In the genomic region with DNA sequence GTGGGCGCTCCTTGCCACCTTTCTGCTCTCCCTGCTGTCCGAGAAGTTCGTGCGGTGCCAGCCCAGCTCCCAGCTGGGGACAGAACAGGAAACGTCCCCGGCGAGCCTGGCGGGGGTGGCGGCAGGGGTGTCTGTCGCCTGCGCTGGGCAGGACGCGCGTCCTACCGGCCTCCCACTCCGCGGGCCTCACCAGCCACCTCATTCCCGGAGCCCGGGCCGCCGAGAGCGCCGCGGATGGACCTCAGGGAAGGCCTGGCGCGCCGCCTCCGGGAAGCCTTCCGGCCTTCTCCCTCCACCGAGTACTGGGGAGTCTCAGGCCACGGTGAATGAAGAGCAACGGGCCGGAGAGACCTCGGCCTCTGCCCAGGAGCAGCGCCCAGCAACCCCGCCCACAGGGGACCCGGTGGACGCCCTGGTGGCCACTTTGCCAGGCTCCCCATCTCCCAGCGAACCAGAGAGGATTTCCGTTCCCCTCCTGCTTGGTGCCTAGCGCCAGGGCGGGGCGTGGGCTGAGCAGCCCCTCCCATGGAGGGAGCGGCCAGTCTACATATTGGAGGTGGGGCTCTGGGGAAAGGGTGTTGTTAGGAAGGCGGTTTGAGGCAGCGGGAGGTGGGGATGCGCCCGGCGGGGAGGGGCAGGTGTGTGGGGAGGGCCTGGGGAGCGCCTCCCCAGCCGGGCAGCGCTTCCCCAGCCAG, we compare ENCODE assay signal across 1 cellular context.
TF ChIP-seq lines count a peak whose summit lies in the region.

No MANE protein-coding gene starts in this region.

TF ChIP-seq in K562, 482 proteins besides CTCF, POLR2A, EP300 and RAD21 (continues in another document):
- TF ChIP-seq TRIM28 (IDR thresholded peaks at IDR 0.05): peak; percentile 66; the same call in 1 of the 2 replicates
- TF ChIP-seq RBM25 (IDR thresholded peaks at IDR 0.05; ENCODE audit: low read depth, low read length, severe bottlenecking): peak; percentile 97
- peak; percentile 74 for TF ChIP-seq ZFX (CRISPR knock-in tag; IDR thresholded peaks at IDR 0.05)
- no peak for TF ChIP-seq ATF1 (CRISPR knock-in tag; IDR thresholded peaks at IDR 0.05)
- peak; percentile 42 for TF ChIP-seq ATF1 (tag; IDR thresholded peaks at IDR 0.05)
- no peak for TF ChIP-seq SP2 (IDR thresholded peaks at IDR 0.05; ENCODE audit: extremely low read depth, low read depth, low read length, poor library complexity, severe bottlenecking)
- TF ChIP-seq HEY1 (CRISPR knock-in tag; IDR thresholded peaks at IDR 0.05; ENCODE audit: borderline replicate concordance): 0 out of 2 replicates have a peak, but pooled peaks have one; percentile 66
- peak; percentile 25 for TF ChIP-seq RBM22 (IDR thresholded peaks at IDR 0.05; ENCODE audit: low read depth, low read length, poor library complexity, severe bottlenecking)
- TF ChIP-seq SMAD4 (CRISPR knock-in tag; conservative IDR thresholded peaks at IDR 0.05): peak; percentile 80
- TF ChIP-seq MYC (IDR thresholded peaks at IDR 0.05; ENCODE audit: low read depth, low read length): peak; percentile 58
- TF ChIP-seq MYC (CRISPR knock-in tag; IDR thresholded peaks at IDR 0.05; ENCODE audit: borderline replicate concordance, low read depth): peak; percentile 63; the same call in 1 of the 2 replicates
- peak in 1 of 2 experiments; percentile 87; a peak in 2 of 4 replicates for TF ChIP-seq RCOR1 (IDR thresholded peaks at IDR 0.05; ENCODE audit: borderline replicate concordance in 1 of 2, low read depth in 2 of 2, low read length in 2 of 2)
- TF ChIP-seq, protein P1, sequence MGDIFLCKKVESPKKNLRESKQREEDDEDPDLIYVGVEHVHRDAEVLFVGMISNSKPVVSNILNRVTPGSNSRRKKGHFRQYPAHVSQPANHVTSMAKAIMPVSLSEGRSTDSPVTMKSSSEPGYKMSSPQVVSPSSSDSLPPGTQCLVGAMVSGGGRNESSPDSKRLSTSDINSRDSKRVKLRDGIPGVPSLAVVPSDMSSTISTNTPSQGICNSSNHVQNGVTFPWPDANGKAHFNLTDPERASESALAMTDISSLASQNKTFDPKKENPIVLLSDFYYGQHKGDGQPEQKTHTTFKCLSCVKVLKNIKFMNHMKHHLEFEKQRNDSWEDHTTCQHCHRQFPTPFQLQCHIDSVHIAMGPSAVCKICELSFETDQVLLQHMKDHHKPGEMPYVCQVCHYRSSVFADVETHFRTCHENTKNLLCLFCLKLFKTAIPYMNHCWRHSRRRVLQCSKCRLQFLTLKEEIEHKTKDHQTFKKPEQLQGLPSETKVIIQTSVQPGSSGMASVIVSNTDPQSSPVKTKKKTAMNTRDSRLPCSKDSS (IDR thresholded peaks at IDR 0.05; ENCODE audit: low read depth, partially characterized antibody): no peak
- TF ChIP-seq, protein P2, sequence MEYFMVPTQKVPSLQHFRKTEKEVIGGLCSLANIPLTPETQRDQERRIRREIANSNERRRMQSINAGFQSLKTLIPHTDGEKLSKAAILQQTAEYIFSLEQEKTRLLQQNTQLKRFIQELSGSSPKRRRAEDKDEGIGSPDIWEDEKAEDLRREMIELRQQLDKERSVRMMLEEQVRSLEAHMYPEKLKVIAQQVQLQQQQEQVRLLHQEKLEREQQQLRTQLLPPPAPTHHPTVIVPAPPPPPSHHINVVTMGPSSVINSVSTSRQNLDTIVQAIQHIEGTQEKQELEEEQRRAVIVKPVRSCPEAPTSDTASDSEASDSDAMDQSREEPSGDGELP (CRISPR knock-in tag; IDR thresholded peaks at IDR 0.05; ENCODE audit: borderline replicate concordance): peak; percentile 37
- TF ChIP-seq FUS (optimal IDR thresholded peaks at IDR 0.05; ENCODE audit: low read depth, low read length): no peak
- TF ChIP-seq ZC3H4 (CRISPR knock-in tag; IDR thresholded peaks at IDR 0.05; ENCODE audit: borderline replicate concordance): no peak
- no peak for TF ChIP-seq FOSL1 (tag; conservative IDR thresholded peaks at IDR 0.05)
- TF ChIP-seq EP400 (IDR thresholded peaks at IDR 0.05): peak; percentile 46; the same call in 1 of the 2 replicates
- TF ChIP-seq CC2D1A (IDR thresholded peaks at IDR 0.05): no peak
- peak; percentile 93 for TF ChIP-seq CHD4 (IDR thresholded peaks at IDR 0.05; ENCODE audit: insufficient read depth, insufficient replicate concordance, low read depth, low read length, poor library complexity, severe bottlenecking)
- TF ChIP-seq SAP30 (IDR thresholded peaks at IDR 0.05; ENCODE audit: borderline replicate concordance, insufficient read depth, low read depth, low read length, poor library complexity, severe bottlenecking): peak; percentile 45
- TF ChIP-seq GABPA (tag; conservative IDR thresholded peaks at IDR 0.05; ENCODE audit: low read depth): peak; percentile 66
- no peak for TF ChIP-seq PPARD (CRISPR knock-in tag; IDR thresholded peaks at IDR 0.05)
- peak; percentile 68 for TF ChIP-seq ELF1 (tag; IDR thresholded peaks at IDR 0.05)
- peak; percentile 68; the same call in 1 of the 2 replicates for TF ChIP-seq PHB (CRISPR knock-in tag; IDR thresholded peaks at IDR 0.05)
- no peak for TF ChIP-seq TCF7 (IDR thresholded peaks at IDR 0.05; ENCODE audit: borderline replicate concordance)
- TF ChIP-seq ETV1 (tag; conservative IDR thresholded peaks at IDR 0.05; ENCODE audit: low read depth): peak; percentile 78
- TF ChIP-seq SRSF1 (IDR thresholded peaks at IDR 0.05; ENCODE audit: low read depth, low read length): 0 out of 2 replicates have a peak, but pooled peaks have one; percentile 17
- peak; percentile 90 to 97; a peak in 3 of 4 replicates for TF ChIP-seq KDM1A (IDR thresholded peaks at IDR 0.05)
- no peak for TF ChIP-seq MCM5 (IDR thresholded peaks at IDR 0.05; ENCODE audit: low read depth)
- no peak; the same call in 1 of the 2 replicates for TF ChIP-seq MTA1 (IDR thresholded peaks at IDR 0.05; ENCODE audit: borderline replicate concordance)
- TF ChIP-seq, protein P3, sequence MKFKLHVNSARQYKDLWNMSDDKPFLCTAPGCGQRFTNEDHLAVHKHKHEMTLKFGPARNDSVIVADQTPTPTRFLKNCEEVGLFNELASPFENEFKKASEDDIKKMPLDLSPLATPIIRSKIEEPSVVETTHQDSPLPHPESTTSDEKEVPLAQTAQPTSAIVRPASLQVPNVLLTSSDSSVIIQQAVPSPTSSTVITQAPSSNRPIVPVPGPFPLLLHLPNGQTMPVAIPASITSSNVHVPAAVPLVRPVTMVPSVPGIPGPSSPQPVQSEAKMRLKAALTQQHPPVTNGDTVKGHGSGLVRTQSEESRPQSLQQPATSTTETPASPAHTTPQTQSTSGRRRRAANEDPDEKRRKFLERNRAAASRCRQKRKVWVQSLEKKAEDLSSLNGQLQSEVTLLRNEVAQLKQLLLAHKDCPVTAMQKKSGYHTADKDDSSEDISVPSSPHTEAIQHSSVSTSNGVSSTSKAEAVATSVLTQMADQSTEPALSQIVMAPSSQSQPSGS (CRISPR knock-in tag; IDR thresholded peaks at IDR 0.05): no peak
- no peak for TF ChIP-seq MCM7 (IDR thresholded peaks at IDR 0.05)
- peak; percentile 99 for TF ChIP-seq BCOR (IDR thresholded peaks at IDR 0.05)
- TF ChIP-seq DACH1 (IDR thresholded peaks at IDR 0.05; ENCODE audit: partially characterized antibody): peak; percentile 52
- TF ChIP-seq TOE1 (IDR thresholded peaks at IDR 0.05; ENCODE audit: borderline replicate concordance): 0 out of 2 replicates have a peak, but pooled peaks have one; percentile 44
- no peak for TF ChIP-seq TOE1 (CRISPR knock-in tag; IDR thresholded peaks at IDR 0.05; ENCODE audit: borderline replicate concordance, low read depth)
- no peak; the same call in 1 of the 2 replicates for TF ChIP-seq ESRRA (IDR thresholded peaks at IDR 0.05; ENCODE audit: borderline replicate concordance, low read depth)
- no peak for TF ChIP-seq ZNF134 (CRISPR knock-in tag; conservative IDR thresholded peaks at IDR 0.05)
- TF ChIP-seq, protein P4, sequence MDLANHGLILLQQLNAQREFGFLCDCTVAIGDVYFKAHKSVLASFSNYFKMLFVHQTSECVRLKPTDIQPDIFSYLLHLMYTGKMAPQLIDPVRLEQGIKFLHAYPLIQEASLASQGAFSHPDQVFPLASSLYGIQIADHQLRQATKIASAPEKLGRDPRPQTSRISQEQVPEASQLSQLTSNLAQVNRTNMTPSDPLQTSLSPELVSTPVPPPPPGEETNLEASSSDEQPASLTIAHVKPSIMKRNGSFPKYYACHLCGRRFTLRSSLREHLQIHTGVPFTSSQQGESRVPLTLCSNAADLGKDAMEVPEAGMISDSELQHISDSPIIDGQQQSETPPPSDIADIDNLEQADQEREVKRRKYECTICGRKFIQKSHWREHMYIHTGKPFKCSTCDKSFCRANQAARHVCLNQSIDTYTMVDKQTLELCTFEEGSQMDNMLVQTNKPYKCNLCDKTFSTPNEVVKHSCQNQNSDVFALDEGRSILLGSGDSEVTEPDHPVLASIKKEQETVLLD (IDR thresholded peaks at IDR 0.05): peak; percentile 60; the same call in 1 of the 2 replicates
- peak in 1 of 2 experiments; percentile 18; a peak in 1 of 4 replicates for TF ChIP-seq SRF (CRISPR knock-in tag; IDR thresholded peaks at IDR 0.05)
- TF ChIP-seq, protein P5, sequence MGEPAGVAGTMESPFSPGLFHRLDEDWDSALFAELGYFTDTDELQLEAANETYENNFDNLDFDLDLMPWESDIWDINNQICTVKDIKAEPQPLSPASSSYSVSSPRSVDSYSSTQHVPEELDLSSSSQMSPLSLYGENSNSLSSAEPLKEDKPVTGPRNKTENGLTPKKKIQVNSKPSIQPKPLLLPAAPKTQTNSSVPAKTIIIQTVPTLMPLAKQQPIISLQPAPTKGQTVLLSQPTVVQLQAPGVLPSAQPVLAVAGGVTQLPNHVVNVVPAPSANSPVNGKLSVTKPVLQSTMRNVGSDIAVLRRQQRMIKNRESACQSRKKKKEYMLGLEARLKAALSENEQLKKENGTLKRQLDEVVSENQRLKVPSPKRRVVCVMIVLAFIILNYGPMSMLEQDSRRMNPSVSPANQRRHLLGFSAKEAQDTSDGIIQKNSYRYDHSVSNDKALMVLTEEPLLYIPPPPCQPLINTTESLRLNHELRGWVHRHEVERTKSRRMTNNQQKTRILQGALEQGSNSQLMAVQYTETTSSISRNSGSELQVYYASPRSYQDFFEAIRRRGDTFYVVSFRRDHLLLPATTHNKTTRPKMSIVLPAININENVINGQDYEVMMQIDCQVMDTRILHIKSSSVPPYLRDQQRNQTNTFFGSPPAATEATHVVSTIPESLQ (CRISPR knock-in tag; IDR thresholded peaks at IDR 0.05): 0 out of 2 replicates have a peak, but pooled peaks have one; percentile 75
- TF ChIP-seq CBFA2T3 (IDR thresholded peaks at IDR 0.05): 0 out of 2 replicates have a peak, but pooled peaks have one; percentile 32
- no peak for TF ChIP-seq SREBF2 (CRISPR knock-in tag; IDR thresholded peaks at IDR 0.05)
- TF ChIP-seq IRF2 (CRISPR knock-in tag; IDR thresholded peaks at IDR 0.05): peak; percentile 56; the same call in 1 of the 2 replicates
- no peak for TF ChIP-seq ZNF124 (CRISPR knock-in tag; IDR thresholded peaks at IDR 0.05)
- TF ChIP-seq PTBP1 (IDR thresholded peaks at IDR 0.05; ENCODE audit: low read depth, low read length): peak; percentile 78; the same call in 1 of the 2 replicates
- no peak for TF ChIP-seq RBM15 (IDR thresholded peaks at IDR 0.05; ENCODE audit: insufficient read depth, low read length)
- TF ChIP-seq, protein P6, sequence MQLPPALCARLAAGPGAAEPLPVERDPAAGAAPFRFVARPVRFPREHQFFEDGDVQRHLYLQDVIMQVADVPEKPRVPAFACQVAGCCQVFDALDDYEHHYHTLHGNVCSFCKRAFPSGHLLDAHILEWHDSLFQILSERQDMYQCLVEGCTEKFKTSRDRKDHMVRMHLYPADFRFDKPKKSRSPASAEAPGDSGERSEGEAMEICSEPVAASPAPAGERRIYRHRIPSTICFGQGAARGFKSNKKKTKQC (CRISPR knock-in tag; IDR thresholded peaks at IDR 0.05): 0 out of 2 replicates have a peak, but pooled peaks have one; percentile 61
- TF ChIP-seq ZNF780A (CRISPR knock-in tag; IDR thresholded peaks at IDR 0.05): peak; percentile 86; the same call in 1 of the 2 replicates
- TF ChIP-seq ARID2 (IDR thresholded peaks at IDR 0.05): no peak
- TF ChIP-seq, protein P7, sequence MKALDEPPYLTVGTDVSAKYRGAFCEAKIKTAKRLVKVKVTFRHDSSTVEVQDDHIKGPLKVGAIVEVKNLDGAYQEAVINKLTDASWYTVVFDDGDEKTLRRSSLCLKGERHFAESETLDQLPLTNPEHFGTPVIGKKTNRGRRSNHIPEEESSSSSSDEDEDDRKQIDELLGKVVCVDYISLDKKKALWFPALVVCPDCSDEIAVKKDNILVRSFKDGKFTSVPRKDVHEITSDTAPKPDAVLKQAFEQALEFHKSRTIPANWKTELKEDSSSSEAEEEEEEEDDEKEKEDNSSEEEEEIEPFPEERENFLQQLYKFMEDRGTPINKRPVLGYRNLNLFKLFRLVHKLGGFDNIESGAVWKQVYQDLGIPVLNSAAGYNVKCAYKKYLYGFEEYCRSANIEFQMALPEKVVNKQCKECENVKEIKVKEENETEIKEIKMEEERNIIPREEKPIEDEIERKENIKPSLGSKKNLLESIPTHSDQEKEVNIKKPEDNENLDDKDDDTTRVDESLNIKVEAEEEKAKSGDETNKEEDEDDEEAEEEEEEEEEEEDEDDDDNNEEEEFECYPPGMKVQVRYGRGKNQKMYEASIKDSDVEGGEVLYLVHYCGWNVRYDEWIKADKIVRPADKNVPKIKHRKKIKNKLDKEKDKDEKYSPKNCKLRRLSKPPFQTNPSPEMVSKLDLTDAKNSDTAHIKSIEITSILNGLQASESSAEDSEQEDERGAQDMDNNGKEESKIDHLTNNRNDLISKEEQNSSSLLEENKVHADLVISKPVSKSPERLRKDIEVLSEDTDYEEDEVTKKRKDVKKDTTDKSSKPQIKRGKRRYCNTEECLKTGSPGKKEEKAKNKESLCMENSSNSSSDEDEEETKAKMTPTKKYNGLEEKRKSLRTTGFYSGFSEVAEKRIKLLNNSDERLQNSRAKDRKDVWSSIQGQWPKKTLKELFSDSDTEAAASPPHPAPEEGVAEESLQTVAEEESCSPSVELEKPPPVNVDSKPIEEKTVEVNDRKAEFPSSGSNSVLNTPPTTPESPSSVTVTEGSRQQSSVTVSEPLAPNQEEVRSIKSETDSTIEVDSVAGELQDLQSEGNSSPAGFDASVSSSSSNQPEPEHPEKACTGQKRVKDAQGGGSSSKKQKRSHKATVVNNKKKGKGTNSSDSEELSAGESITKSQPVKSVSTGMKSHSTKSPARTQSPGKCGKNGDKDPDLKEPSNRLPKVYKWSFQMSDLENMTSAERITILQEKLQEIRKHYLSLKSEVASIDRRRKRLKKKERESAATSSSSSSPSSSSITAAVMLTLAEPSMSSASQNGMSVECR (CRISPR knock-in tag; IDR thresholded peaks at IDR 0.05): peak; percentile 64; the same call in 1 of the 2 replicates
- TF ChIP-seq NFIC (IDR thresholded peaks at IDR 0.05): peak; percentile 2; the same call in 1 of the 2 replicates
- TF ChIP-seq ZNF3 (CRISPR knock-in tag; IDR thresholded peaks at IDR 0.05): no peak
- peak; percentile 53; the same call in 1 of the 2 replicates for TF ChIP-seq NR1H2 (CRISPR knock-in tag; IDR thresholded peaks at IDR 0.05)
- no peak for TF ChIP-seq ZNF699 (CRISPR knock-in tag; IDR thresholded peaks at IDR 0.05; ENCODE audit: insufficient replicate concordance)
- TF ChIP-seq, protein P8, sequence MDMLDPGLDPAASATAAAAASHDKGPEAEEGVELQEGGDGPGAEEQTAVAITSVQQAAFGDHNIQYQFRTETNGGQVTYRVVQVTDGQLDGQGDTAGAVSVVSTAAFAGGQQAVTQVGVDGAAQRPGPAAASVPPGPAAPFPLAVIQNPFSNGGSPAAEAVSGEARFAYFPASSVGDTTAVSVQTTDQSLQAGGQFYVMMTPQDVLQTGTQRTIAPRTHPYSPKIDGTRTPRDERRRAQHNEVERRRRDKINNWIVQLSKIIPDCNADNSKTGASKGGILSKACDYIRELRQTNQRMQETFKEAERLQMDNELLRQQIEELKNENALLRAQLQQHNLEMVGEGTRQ (CRISPR knock-in tag; IDR thresholded peaks at IDR 0.05): peak; percentile 21; the same call in 1 of the 2 replicates
- peak; percentile 98 for TF ChIP-seq ADNP (tag; IDR thresholded peaks at IDR 0.05)
